ENCODE assay signal across 8 cellular contexts in the genomic region with DNA sequence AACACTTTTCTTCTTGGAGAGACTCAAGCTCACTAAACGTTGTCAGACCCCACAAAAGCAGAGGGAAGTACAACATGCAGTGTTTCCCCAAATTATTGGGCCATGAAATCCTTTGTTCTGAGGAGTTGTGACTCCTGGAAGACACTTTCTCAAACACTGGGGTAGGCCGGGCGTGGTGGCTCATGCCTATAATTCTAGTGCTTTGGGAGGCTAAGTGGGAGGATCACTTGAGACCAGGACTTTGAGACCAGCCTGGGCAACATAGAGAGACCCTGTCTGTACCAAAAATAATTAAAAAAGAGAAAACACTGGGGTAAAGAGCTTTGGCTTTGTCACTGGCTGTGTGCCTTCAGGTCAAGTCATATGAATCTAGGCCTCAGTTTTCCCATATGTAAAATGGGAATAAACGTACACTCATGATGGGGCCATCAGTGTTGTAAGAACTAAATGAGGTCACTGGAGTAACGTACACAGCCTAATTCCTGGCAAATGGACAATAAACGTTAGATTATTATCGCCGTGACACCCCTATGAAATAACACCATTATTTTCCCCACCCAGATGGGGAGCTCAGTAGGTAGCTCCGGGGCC.
A peak's percentile ranks its signal among the peaks of the same experiment; 100 is the strongest.
DNase-seq lines count a peak whose midpoint lies in the region; ATAC-seq and TF ChIP-seq lines count a peak whose summit lies in the region.

No MANE protein-coding gene starts in this region.

- intact Hi-C loops in CD8-positive, alpha-beta T cell (cut with DNase I, micrococcal nuclease), result loop anchor here (1.0 to 10.0 kb wide), 7 partner anchors 307 to 1621 kb away; partner anchors contain the start of genes OR51D1 (in 1 of the 2), OR51M1 (in 1 of the 2) and OR52N2 (in 1 of the 2)
- intact Hi-C loops in OCI-LY7 (cut with micrococcal nuclease; ENCODE audit: unreplicated experiment) (loop anchor here (1.0 to 5.0 kb wide), 6 partner anchors 207 to 818 kb away; partner anchors contain the start of gene TRIM21), ovary (cut with DNase I) (loop anchor here (1.0 to 5.0 kb wide), 4 partner anchors 306 to 356 kb away; no protein-coding TSS in a partner anchor)

- no peak overlapping the region for H3K27ac ChIP-seq in CD8-positive, alpha-beta T cell (ENCODE audit: low read depth, low read length)
- H3K27ac ChIP-seq in OCI-LY7 (ENCODE audit: low read depth, low read length, poor library complexity, severe bottlenecking), result no peak overlapping the region
- H3K27ac ChIP-seq in ovary, result peak overlapping the region in 1 of 2 donors; percentile 78

- no peaks in the 10 kb centered on the region for H3K9me3 Mint-ChIP-seq in CD8-positive, alpha-beta T cell
- no peaks in the 10 kb centered on the region for H3K9me3 Mint-ChIP-seq in endothelial cell (ENCODE audit: unreplicated experiment)

- H3K4me1 ChIP-seq in CD8-positive, alpha-beta T cell (ENCODE audit: insufficient read depth, low read length), result no peaks in the 10 kb centered on the region
- H3K4me1 ChIP-seq in OCI-LY7 (ENCODE audit: insufficient read depth, low read length, poor library complexity, severe bottlenecking) (no peaks in the 10 kb centered on the region), ovary (ENCODE audit: insufficient read depth) (peaks cover 3% of the 10 kb centered on the region)

- H2AFZ ChIP-seq in OCI-LY7 (ENCODE audit: low read length), result peak overlapping the region; percentile 94; the same call in 1 of the 2 replicates

- TF ChIP-seq POLR2A in ovary (IDR thresholded peaks at IDR 0.05), result no peak

- CTCF ChIA-PET in CD8-positive, alpha-beta T cell (lab: Charles Lee), result interaction anchor here (0.8 to 3.1 kb wide), 13 partner anchors 9 to 1195 kb away, joined by 3 to 68 read pairs (median 7); partner anchors contain the start of genes OR51D1 and OR52M1
- CTCF ChIA-PET in OCI-LY7 (lab: Charles Lee; ENCODE audit: unreplicated experiment), result interaction anchor here (1.4 kb wide), 1 partner anchor 353 kb away, joined by 6 read pairs; no protein-coding TSS in a partner anchor

- peak overlapping the region; percentile 50 for H3K4me3 ChIP-seq in CD8-positive, alpha-beta T cell (ENCODE audit: low read depth, low read length)
- H3K4me3 ChIP-seq in OCI-LY7 (ENCODE audit: low read depth, low read length, poor library complexity, severe bottlenecking), result peak overlapping the region; percentile 66
- H3K4me3 ChIP-seq in ovary, result peak overlapping the region; percentile 52

- H3K36me3 Mint-ChIP-seq in CD8-positive, alpha-beta T cell, result no peaks in the 10 kb centered on the region
- H3K36me3 Mint-ChIP-seq in endothelial cell (ENCODE audit: low read depth, unreplicated experiment), result no peaks in the 10 kb centered on the region

- no peak for TF ChIP-seq CTCF in CD8-positive, alpha-beta T cell (IDR thresholded peaks at IDR 0.05)
- no peak for TF ChIP-seq CTCF in OCI-LY7 (conservative IDR thresholded peaks at IDR 0.05; ENCODE audit: low read length)
- TF ChIP-seq CTCF in endothelial cell (IDR thresholded peaks at IDR 0.05; ENCODE audit: unreplicated experiment), result no peak
- TF ChIP-seq CTCF in ovary (IDR thresholded peaks at IDR 0.05), result no peak

- no peak overlapping the region for H3K27ac Mint-ChIP-seq in CD8-positive, alpha-beta T cell
- no peak overlapping the region for H3K27ac Mint-ChIP-seq in endothelial cell (ENCODE audit: unreplicated experiment)

- no peaks in the 10 kb centered on the region for H3K27me3 ChIP-seq in CD8-positive, alpha-beta T cell (ENCODE audit: insufficient read depth, low read length)
- H3K27me3 ChIP-seq in ovary, result no peaks in the 10 kb centered on the region

- H3K4me2 ChIP-seq in OCI-LY7 (ENCODE audit: low read length), result peak overlapping the region; percentile 68

- no peaks in the 10 kb centered on the region for H3K9me3 ChIP-seq in CD8-positive, alpha-beta T cell (ENCODE audit: low read length)
- no peaks in the 10 kb centered on the region for H3K9me3 ChIP-seq in OCI-LY7 (ENCODE audit: low read length)
- H3K9me3 ChIP-seq in ovary, result no peaks in the 10 kb centered on the region

- no peaks in the 10 kb centered on the region for H3K9me2 ChIP-seq in OCI-LY7 (ENCODE audit: insufficient read depth, low read length)

- DNase-seq in CD8-positive, alpha-beta T cell, result no peak
- DNase-seq in OCI-LY7 (ENCODE audit: low spot score), result no peak
- DNase-seq in endothelial cell (ENCODE audit: low spot score), result no peak
- DNase-seq in ovary, result no peak
- DNase-seq in D341Med (ENCODE audit: low spot score), result no peak
- DNase-seq in DMS153 (lab: John Stamatoyannopoulos, UW), result no peak
- DNase-seq in superior temporal gyrus (ENCODE audit: extremely low spot score), result no peak

- H3K27me3 Mint-ChIP-seq in CD8-positive, alpha-beta T cell (ENCODE audit: low read depth), result peaks cover 8% of the 10 kb centered on the region
- H3K27me3 Mint-ChIP-seq in endothelial cell (ENCODE audit: unreplicated experiment), result peaks cover 2% of the 10 kb centered on the region

- peaks cover 4% of the 10 kb centered on the region for H3K4me1 Mint-ChIP-seq in CD8-positive, alpha-beta T cell (ENCODE audit: low read depth)
- H3K4me1 Mint-ChIP-seq in endothelial cell (ENCODE audit: unreplicated experiment), result peaks cover 16% of the 10 kb centered on the region

- WGBS in ovary, 3 donors, result 37 to 42% (median 41%) methylated on average over 9 of the region's 9 CpGs

- POLR2A ChIA-PET in CD8-positive, alpha-beta T cell (lab: Charles Lee), result no interaction called here
- POLR2A ChIA-PET in OCI-LY7 (lab: Charles Lee), result interaction anchor here (0.7 to 1.0 kb wide), 2 partner anchors 28 to 310 kb away, joined by 3 to 4 read pairs; no protein-coding TSS in a partner anchor

- BruUV-seq in OCI-LY7 (replicated peaks; lab: Mats Ljungman, UMichigan), result no TSS peak

- TF ChIP-seq EP300 in ovary (IDR thresholded peaks at IDR 0.05), result no peak

- H3K79me2 ChIP-seq in OCI-LY7 (ENCODE audit: insufficient read depth, low read depth, low read length), result no peaks in the 10 kb centered on the region

- no peaks in the 10 kb centered on the region for H4K20me1 ChIP-seq in OCI-LY7 (ENCODE audit: insufficient read depth, low read length)

- ATAC-seq in CD8-positive, alpha-beta T cell, result no peak
- no peak for ATAC-seq in HG02678 (IDR thresholded peaks at IDR 0.05; ENCODE audit: unreplicated experiment)

- H3K4me3 Mint-ChIP-seq in CD8-positive, alpha-beta T cell, result peak overlapping the region; percentile 76
- H3K4me3 Mint-ChIP-seq in endothelial cell (ENCODE audit: unreplicated experiment), result peak overlapping the region; percentile 79

- no peaks in the 10 kb centered on the region for H3K36me3 ChIP-seq in CD8-positive, alpha-beta T cell (ENCODE audit: insufficient read depth, low read length)
- H3K36me3 ChIP-seq in OCI-LY7 (ENCODE audit: insufficient read depth, low read length) (no peaks in the 10 kb centered on the region), ovary (no peaks in the 10 kb centered on the region)
